ENCODE assay signal across 24 cellular contexts in genomic region chr1:63740432-63740831, GRCh38.
"Had no signal": no experiment of that assay in that cellular context is flagged by ENCODE, and none has a peak within 500 bp of the region (broad histone marks: within the 10 kb centered on the region; RNA-seq: fewer than 3 reads in every experiment).

No MANE protein-coding gene starts in this region.

- H3K27ac ChIP-seq: neural progenitor cell, ovary, parathyroid adenoma, psoas muscle, right lobe of liver, sigmoid colon, stomach, thoracic aorta, thyroid gland, tibial nerve, upper lobe of left lung, vagina had no signal

- H3K9me3 ChIP-seq: ovary, psoas muscle, right lobe of liver, sigmoid colon, stomach, thoracic aorta, thyroid gland, upper lobe of left lung, vagina had no signal

- H3K27me3 ChIP-seq: neural progenitor cell, ovary, right lobe of liver, sigmoid colon, stomach, thyroid gland, tibial nerve, upper lobe of left lung, vagina had no signal

- ATAC-seq: psoas muscle; right cardiac atrium; right lobe of liver; stimulated activated effector memory CD8-positive, alpha-beta T cell treated with anti-CD3 and anti-CD28 coated beads, Interleukin-12 subunit alpha, Interleukin-12 subunit beta, amount 100 ng/mL, for 72 hours; stimulated activated naive B cell treated with anti-CD40 and anti-IgM and Interleukin-4, amounts not matched to agents 10 μg/mL and 1 μg/mL and 100 μg/mL, for 72 hours had no signal

- H3K4me1 ChIP-seq: parathyroid adenoma, psoas muscle, right lobe of liver, sigmoid colon, stomach, thyroid gland, tibial nerve, upper lobe of left lung, vagina had no signal

- H3K4me3 ChIP-seq: neural progenitor cell, ovary, psoas muscle, right lobe of liver, sigmoid colon, stomach, thoracic aorta, thyroid gland, tibial nerve, upper lobe of left lung, vagina had no signal

- H3K36me3 ChIP-seq: neural progenitor cell, ovary, right lobe of liver, sigmoid colon, stomach, thoracic aorta, thyroid gland, tibial nerve, upper lobe of left lung, vagina had no signal

- DNase-seq: occipital lobe; ovary; posterior cingulate gyrus; psoas muscle; right cardiac atrium; right lobe of liver; sigmoid colon; small intestine; stimulated activated CD4-positive, alpha-beta T cell treated with anti-CD3 and anti-CD28 coated beads, Interleukin-15, amount 100 ng/mL, for 24 hours; stimulated activated CD4-positive, alpha-beta T cell treated with anti-CD3 and anti-CD28 coated beads, Interleukin-2, amount 100 ng/mL, for 24 hours; stimulated activated CD4-positive, alpha-beta T cell treated with anti-CD3 and anti-CD28 coated beads, Interleukin-2, amount 100 ng/mL, for 48 hours; stimulated activated CD4-positive, alpha-beta T cell treated with anti-CD3 and anti-CD28 coated beads, Interleukin-4, amount 100 ng/mL, for 24 hours; stimulated activated naive B cell treated with anti-CD40 and anti-IgM and Interleukin-4, amounts not matched to agents 10 μg/mL and 1 μg/mL and 100 μg/mL, for 72 hours; stimulated activated naive CD4-positive, alpha-beta T cell treated with Interleukin-2 at 50 U/mL for 16 hours; stomach; thyroid gland; trophoblast cell; upper lobe of left lung had no signal
